Comparison of ENCODE assay signal across 21 cellular contexts in the genomic region with DNA sequence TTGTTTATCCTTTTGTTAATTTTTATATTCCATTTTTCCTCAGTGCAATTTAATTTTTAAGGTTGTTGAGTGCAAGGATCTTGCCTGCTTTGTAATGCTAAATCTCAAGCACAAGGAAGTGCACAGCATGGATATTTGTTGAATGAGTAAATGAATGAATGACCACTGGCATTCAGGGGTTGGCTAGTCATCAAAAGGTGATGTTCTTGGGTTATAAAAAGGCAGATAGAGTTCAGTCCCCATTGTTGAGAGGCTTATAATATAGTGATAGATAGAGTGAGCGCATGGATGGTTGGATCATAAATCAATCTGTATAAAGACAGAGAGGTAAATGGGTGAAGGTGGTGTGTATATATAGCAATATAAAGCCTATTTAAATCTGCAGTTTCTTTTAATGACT.
DNase-seq lines count a peak whose midpoint lies in the region; ATAC-seq and TF ChIP-seq lines count a peak whose summit lies in the region.
"Had no signal": no experiment of that assay in that cellular context is flagged by ENCODE, and none has a peak within 500 bp of the region (broad histone marks: within the 10 kb centered on the region; RNA-seq: fewer than 3 reads in every experiment).

No MANE protein-coding gene starts in this region.

- TF ChIP-seq CTCF in RWPE1 (conservative IDR thresholded peaks at IDR 0.05; ENCODE audit: low read depth), result no peak
- no peak for TF ChIP-seq CTCF in esophagus squamous epithelium (IDR thresholded peaks at IDR 0.05)

- no peaks in the 10 kb centered on the region for H3K9me3 ChIP-seq in esophagus squamous epithelium
- H3K9me3 ChIP-seq in mucosa of rectum (ENCODE audit: control insufficient read depth in 2 of 2, low read length in 2 of 2), result peaks cover 0 to 3% of the 10 kb centered on the region in 2 donors
- H3K9me3 ChIP-seq in right cardiac atrium (ENCODE audit: control insufficient read depth, low read length), result no peaks in the 10 kb centered on the region
- H3K9me3 ChIP-seq: right lobe of liver had no signal

- CTCF ChIA-PET in RWPE1 (lab: Yijun Ruan, JAX), result no interaction called here
- CTCF ChIA-PET in HEK293T (lab: Yijun Ruan, JAX), result no interaction called here

- no peak overlapping the region for H3K9ac ChIP-seq in mucosa of rectum (ENCODE audit: low read depth in 1 of 2, low read length in 2 of 2)

- POLR2A ChIA-PET in RWPE1 (lab: Yijun Ruan, JAX; ENCODE audit: low non-redundant PET), result no interaction called here
- POLR2A ChIA-PET in HEK293T (lab: Yijun Ruan, JAX), result no interaction called here

- TF ChIP-seq POLR2A in esophagus squamous epithelium (IDR thresholded peaks at IDR 0.05), result no peak

- DNase-seq in ELR (ENCODE audit: low read depth), result peak; percentile 85
- peak; percentile 8 for DNase-seq in RWPE1 (ENCODE audit: low spot score)
- DNase-seq in esophagus squamous epithelium (lab: John Stamatoyannopoulos, UW), result no peak
- no peak for DNase-seq in right cardiac atrium
- no peak for DNase-seq in HEK293T (ENCODE audit: extremely low spot score)
- DNase-seq in activated T-helper 1 cell treated with anti-CD3 and anti-CD28 coated beads, Interleukin-12 subunit alpha, Interleukin-12 subunit beta, Interleukin-2, Interleukin-4 antibody, amounts not matched to agents 30 ng/mL and 10 ng/mL and 1 ng/mL, durations not matched to agents 14 hours and 24 hours and 36 hours (ENCODE audit: low spot score), result no peak
- no peak for DNase-seq in UCSD-AML1 (lab: John Stamatoyannopoulos, UW; ENCODE audit: unreplicated experiment)
- DNase-seq: activated CD4-positive, alpha-beta T cell treated with anti-CD3 and anti-CD28 coated beads, Interleukin-2, amount 10 ng/mL, durations not matched to agents 24 days and 14 days; activated CD8-positive, alpha-beta memory T cell treated with anti-CD3 and anti-CD28 coated beads, Interleukin-2, amount 50 U/mL, for 4 hours; activated gamma-delta T cell; anterior cingulate cortex; erythroblast; hippocampal formation; kidney; midbrain; NCI-H2081 treated with DMSO at 0.1 percent for 48 hours; NCI-H526; right lobe of liver; stimulated activated CD4-positive, alpha-beta T cell treated with anti-CD3 and anti-CD28 coated beads, Interleukin-1b, Interleukin-23, amount 100 ng/mL, for 48 hours; uterus had no signal

- intact Hi-C loops in esophagus squamous epithelium (cut with DNase I), result no loop called here
- intact Hi-C loops in right cardiac atrium (cut with DNase I), result no loop called here
- intact Hi-C loops in activated T-helper 1 cell treated with anti-CD3 and anti-CD28 coated beads, Interleukin-12 subunit alpha, Interleukin-12 subunit beta, Interleukin-2, Interleukin-4 antibody, amounts not matched to agents 30 ng/mL and 10 ng/mL and 1 ng/mL, durations not matched to agents 14 hours and 24 hours and 36 hours (cut with micrococcal nuclease), result no loop called here

- H3K9me3 Mint-ChIP-seq in activated T-helper 1 cell treated with anti-CD3 and anti-CD28 coated beads, Interleukin-12 subunit alpha, Interleukin-12 subunit beta, Interleukin-2, Interleukin-4 antibody, amounts not matched to agents 30 ng/mL and 10 ng/mL and 1 ng/mL, durations not matched to agents 14 hours and 24 hours and 36 hours, result peaks cover 32% of the 10 kb centered on the region

- no peak overlapping the region for H3K27ac ChIP-seq in RWPE1
- H3K27ac ChIP-seq in esophagus squamous epithelium, result peak overlapping the region; percentile 19 to 76 (median 58)
- H3K27ac ChIP-seq in mucosa of rectum (ENCODE audit: low read depth in 2 of 2, low read length in 2 of 2), result peak overlapping the region; percentile 77
- H3K27ac ChIP-seq in right cardiac atrium (ENCODE audit: low read length), result no peak overlapping the region
- H3K27ac ChIP-seq: right lobe of liver, uterus had no signal

- H3K27me3 ChIP-seq in esophagus squamous epithelium (no peaks in the 10 kb centered on the region), mucosa of rectum (ENCODE audit: control insufficient read depth in 2 of 2, insufficient read depth in 2 of 2, low read length in 2 of 2) (no peaks in the 10 kb centered on the region), right cardiac atrium (ENCODE audit: control insufficient read depth, insufficient read depth) (no peaks in the 10 kb centered on the region)
- H3K27me3 ChIP-seq: right lobe of liver, uterus had no signal

- 94 to 96% methylated on average over 1 of the region's 1 CpG for WGBS in esophagus squamous epithelium, 2 donors
- WGBS in right cardiac atrium, result 100% methylated on average over 1 of the region's 1 CpG

- no peak overlapping the region for H3K4me3 Mint-ChIP-seq in activated T-helper 1 cell treated with anti-CD3 and anti-CD28 coated beads, Interleukin-12 subunit alpha, Interleukin-12 subunit beta, Interleukin-2, Interleukin-4 antibody, amounts not matched to agents 30 ng/mL and 10 ng/mL and 1 ng/mL, durations not matched to agents 14 hours and 24 hours and 36 hours
- H3K4me3 Mint-ChIP-seq: activated CD4-positive, alpha-beta T cell treated with anti-CD3 and anti-CD28 coated beads, Interleukin-2, amount 10 ng/mL, durations not matched to agents 24 days and 14 days had no signal

- no peak overlapping the region for H3K27ac Mint-ChIP-seq in activated T-helper 1 cell treated with anti-CD3 and anti-CD28 coated beads, Interleukin-12 subunit alpha, Interleukin-12 subunit beta, Interleukin-2, Interleukin-4 antibody, amounts not matched to agents 30 ng/mL and 10 ng/mL and 1 ng/mL, durations not matched to agents 14 hours and 24 hours and 36 hours
- H3K27ac Mint-ChIP-seq: activated CD4-positive, alpha-beta T cell treated with anti-CD3 and anti-CD28 coated beads, Interleukin-2, amount 10 ng/mL, durations not matched to agents 24 days and 14 days had no signal

- peaks cover 13% of the 10 kb centered on the region for H3K36me3 Mint-ChIP-seq in activated T-helper 1 cell treated with anti-CD3 and anti-CD28 coated beads, Interleukin-12 subunit alpha, Interleukin-12 subunit beta, Interleukin-2, Interleukin-4 antibody, amounts not matched to agents 30 ng/mL and 10 ng/mL and 1 ng/mL, durations not matched to agents 14 hours and 24 hours and 36 hours (ENCODE audit: low read depth)

- no peaks in the 10 kb centered on the region for H3K27me3 Mint-ChIP-seq in activated T-helper 1 cell treated with anti-CD3 and anti-CD28 coated beads, Interleukin-12 subunit alpha, Interleukin-12 subunit beta, Interleukin-2, Interleukin-4 antibody, amounts not matched to agents 30 ng/mL and 10 ng/mL and 1 ng/mL, durations not matched to agents 14 hours and 24 hours and 36 hours (ENCODE audit: insufficient read depth)
- H3K27me3 Mint-ChIP-seq: activated CD4-positive, alpha-beta T cell treated with anti-CD3 and anti-CD28 coated beads, Interleukin-2, amount 10 ng/mL, durations not matched to agents 24 days and 14 days had no signal

- H3K4me1 ChIP-seq in esophagus squamous epithelium, result peaks cover 0 to 33% (median 3%) of the 10 kb centered on the region in 3 donors
- peaks cover 6 to 11% of the 10 kb centered on the region in 2 donors for H3K4me1 ChIP-seq in mucosa of rectum (ENCODE audit: control insufficient read depth in 2 of 2, insufficient read depth in 2 of 2, low read length in 2 of 2)
- no peaks in the 10 kb centered on the region for H3K4me1 ChIP-seq in right cardiac atrium (ENCODE audit: control insufficient read depth, insufficient read depth, low read length)
- H3K4me1 ChIP-seq: right lobe of liver, uterus had no signal

- ATAC-seq in right cardiac atrium, result no peak
- ATAC-seq: right lobe of liver had no signal

- no peaks in the 10 kb centered on the region for H3K36me3 ChIP-seq in esophagus squamous epithelium
- no peaks in the 10 kb centered on the region for H3K36me3 ChIP-seq in mucosa of rectum (ENCODE audit: control insufficient read depth in 2 of 2, insufficient read depth in 2 of 2, low read length in 2 of 2)
- H3K36me3 ChIP-seq: right lobe of liver, uterus had no signal

- H3K4me3 ChIP-seq in esophagus squamous epithelium, result no peak overlapping the region
- H3K4me3 ChIP-seq in mucosa of rectum (ENCODE audit: low read length in 2 of 2), result no peak overlapping the region
- no peak overlapping the region for H3K4me3 ChIP-seq in right cardiac atrium (ENCODE audit: low read length)
- H3K4me3 ChIP-seq: right lobe of liver, uterus had no signal

- peaks cover 37% of the 10 kb centered on the region for H3K4me1 Mint-ChIP-seq in activated T-helper 1 cell treated with anti-CD3 and anti-CD28 coated beads, Interleukin-12 subunit alpha, Interleukin-12 subunit beta, Interleukin-2, Interleukin-4 antibody, amounts not matched to agents 30 ng/mL and 10 ng/mL and 1 ng/mL, durations not matched to agents 14 hours and 24 hours and 36 hours (ENCODE audit: low read depth)

TF ChIP-seq in HEK293T, 16 proteins besides CTCF, POLR2A, EP300 and RAD21:
- TF ChIP-seq ARNT (IDR thresholded peaks at IDR 0.05), result no peak
- TF ChIP-seq FOXK2 (IDR thresholded peaks at IDR 0.05), result no peak
- TF ChIP-seq ELF4 (IDR thresholded peaks at IDR 0.05), result no peak
- no peak for TF ChIP-seq SUZ12 (IDR thresholded peaks at IDR 0.05)
- no peak for TF ChIP-seq ZNF384 (IDR thresholded peaks at IDR 0.05)
- no peak for TF ChIP-seq FOXA1 (IDR thresholded peaks at IDR 0.05)
- TF ChIP-seq LEF1 (IDR thresholded peaks at IDR 0.05; ENCODE audit: borderline replicate concordance), result no peak
- no peak for TF ChIP-seq PKNOX1 (IDR thresholded peaks at IDR 0.05)
- no peak for TF ChIP-seq SP1 (IDR thresholded peaks at IDR 0.05)
- TF ChIP-seq HDGF (IDR thresholded peaks at IDR 0.05; ENCODE audit: borderline replicate concordance), result no peak
- no peak for TF ChIP-seq TARDBP (IDR thresholded peaks at IDR 0.05)
- TF ChIP-seq CTBP1 (IDR thresholded peaks at IDR 0.05; ENCODE audit: borderline replicate concordance), result no peak
- no peak for TF ChIP-seq L3MBTL2 (conservative IDR thresholded peaks at IDR 0.05)
- TF ChIP-seq NFRKB (IDR thresholded peaks at IDR 0.05), result no peak
- no peak for TF ChIP-seq BHLHE40 (IDR thresholded peaks at IDR 0.05; ENCODE audit: borderline replicate concordance)

Comparison
In these comparisons a context has a peak if more than half of its experiments do, and no peak if none do; other contexts are left out.
1. DNase-seq: peak in ELR (single experiment) and RWPE1 (single experiment); none in esophagus squamous epithelium (single experiment), right cardiac atrium (0 of 3), HEK293T (single experiment), activated T-helper 1 cell treated with anti-CD3 and anti-CD28 coated beads, Interleukin-12 subunit alpha, Interleukin-12 subunit beta, Interleukin-2, Interleukin-4 antibody, amounts not matched to agents 30 ng/mL and 10 ng/mL and 1 ng/mL, durations not matched to agents 14 hours and 24 hours and 36 hours (single experiment) and UCSD-AML1 (single experiment).
2. H3K27ac ChIP-seq: peak in esophagus squamous epithelium (4 of 4) and mucosa of rectum (2 of 2); none in RWPE1 (single experiment) and right cardiac atrium (single experiment).